8 cellular contexts compared by ENCODE assay signal in genomic region chr12:112107306-112107705, GRCh38. TPM values are rescaled to one million over a fixed set of nuclear protein-coding genes. Genes with fewer than 3 reads are reported as not detected.
DNase-seq lines count a peak whose midpoint lies in the region; ATAC-seq, FAIRE-seq and TF ChIP-seq lines count a peak whose summit lies in the region.

No MANE protein-coding gene starts in this region.

- H3K4me3 ChIP-seq in cardiac muscle cell (peak overlapping the region; percentile 72), HepG2 (replicated peaks in 1 of 3; ENCODE audit: insufficient read depth in 1 of 3, low read depth in 2 of 3, low read length in 3 of 3) (peak overlapping the region; percentile 63 to 91 (median 90)), upper lobe of right lung (peak overlapping the region; percentile 95), thyroid gland (replicated peaks in 1 of 3) (peak overlapping the region in 1 of 3 donors; percentile 71)

- no peak for TF ChIP-seq POLR2A in HepG2 (IDR thresholded peaks at IDR 0.05; ENCODE audit: insufficient read depth in 1 of 2, low read depth in 2 of 2, low read length in 2 of 2)
- TF ChIP-seq POLR2A in thyroid gland (IDR thresholded peaks at IDR 0.05), result no peak

- H3K36me3 ChIP-seq in cardiac muscle cell (peaks cover 6% of the 10 kb centered on the region), HepG2 (replicated peaks in 1 of 2; ENCODE audit: control insufficient read depth in 1 of 2, insufficient read depth in 2 of 2, low read length in 2 of 2) (peaks cover 0 to 12% of the 10 kb centered on the region in 2 experiments; a peak in 3 of 5 replicates), upper lobe of right lung (no peaks in the 10 kb centered on the region), thyroid gland (no peaks in the 10 kb centered on the region)

- no peak overlapping the region for H2AFZ ChIP-seq in HepG2 (ENCODE audit: low read length)

- no peaks in the 10 kb centered on the region for H3K9me3 Mint-ChIP-seq in activated naive CD8-positive, alpha-beta T cell treated with anti-CD3 and anti-CD28 coated beads, Interleukin-2, amount 50 U/mL, for 24 hours

- H3K27me3 ChIP-seq in cardiac muscle cell, result no peaks in the 10 kb centered on the region
- H3K27me3 ChIP-seq in HepG2 (ENCODE audit: control insufficient read depth in 1 of 2, insufficient read depth in 2 of 2, low read length in 2 of 2), result no peaks in the 10 kb centered on the region; a peak in 1 of 5 replicates
- H3K27me3 ChIP-seq in upper lobe of right lung, result no peaks in the 10 kb centered on the region
- no peaks in the 10 kb centered on the region for H3K27me3 ChIP-seq in thyroid gland

- TF ChIP-seq EP300 in HepG2 (IDR thresholded peaks at IDR 0.05; ENCODE audit: low read depth in 2 of 2, low read length in 2 of 2), result no peak
- no peak for TF ChIP-seq EP300 in HepG2 (CRISPR knock-in tag; IDR thresholded peaks at IDR 0.05; ENCODE audit: borderline replicate concordance)

- CTCF ChIA-PET in HepG2 (lab: Yijun Ruan, JAX; ENCODE audit: low intra/inter-chr PET ratio, low total read pairs), result no interaction called here

- H3K9me3 ChIP-seq in cardiac muscle cell (ENCODE audit: low read depth) (no peaks in the 10 kb centered on the region), HepG2 (ENCODE audit: low read length) (no peaks in the 10 kb centered on the region), upper lobe of right lung (no peaks in the 10 kb centered on the region), thyroid gland (no peaks in the 10 kb centered on the region)

- peaks cover 27% of the 10 kb centered on the region for H3K4me1 ChIP-seq in cardiac muscle cell (ENCODE audit: low read depth)
- H3K4me1 ChIP-seq in HepG2 (ENCODE audit: insufficient read depth, low read length), result peaks cover 60% of the 10 kb centered on the region
- peaks cover 29% of the 10 kb centered on the region for H3K4me1 ChIP-seq in upper lobe of right lung
- H3K4me1 ChIP-seq in thyroid gland, result peaks cover 14 to 17% of the 10 kb centered on the region in 2 donors

- H4K20me1 ChIP-seq in HepG2 (ENCODE audit: insufficient read depth, low read length), result peaks cover 28% of the 10 kb centered on the region

- DNase-seq in cardiac muscle cell (ENCODE audit: low read depth in 1 of 2, low spot score in 1 of 2) (no peak), Right ventricle myocardium inferior (ENCODE audit: missing footprints) (no peak), HepG2 (ENCODE audit: low spot score) (no peak), upper lobe of right lung (no peak), thyroid gland (no peak), ecto neural progenitor cell (ENCODE audit: low spot score) (no peak)
- DNase-seq in activated naive CD8-positive, alpha-beta T cell treated with anti-CD3 and anti-CD28 coated beads, Interleukin-2, amount 50 U/mL, for 24 hours, result no peak
- no peak for DNase-seq in activated CD4-positive, CD25-positive, alpha-beta regulatory T cell treated with anti-CD3 and anti-CD28 coated beads, Interleukin-2, amount 50 U/mL, for 72 hours

- H3K27ac ChIP-seq in cardiac muscle cell (peak overlapping the region; percentile 99), HepG2 (ENCODE audit: extremely low read length, insufficient read depth, low read length) (peak overlapping the region; percentile 93), upper lobe of right lung (peak overlapping the region; percentile 96), thyroid gland (peak overlapping the region in 1 of 3 donors; percentile 97)

- 21% methylated on average over 4 of the region's 4 CpGs for WGBS in HepG2 (ENCODE audit: low lambda C conversion rate)
- WGBS in thyroid gland, 2 donors, result 67 to 68% methylated on average over 4 of the region's 4 CpGs

- peak overlapping the region; percentile 82 for H3K4me2 ChIP-seq in HepG2 (ENCODE audit: low read depth, low read length)

- TF ChIP-seq CTCF in cardiac muscle cell (IDR thresholded peaks at IDR 0.05; ENCODE audit: low read depth, low read length), result no peak
- no peak for TF ChIP-seq CTCF in HepG2 (CRISPR knock-in tag; IDR thresholded peaks at IDR 0.05)
- TF ChIP-seq CTCF in upper lobe of right lung (IDR thresholded peaks at IDR 0.05), result no peak
- no peak for TF ChIP-seq CTCF in thyroid gland (IDR thresholded peaks at IDR 0.05)

- peaks cover 38% of the 10 kb centered on the region for H3K36me3 Mint-ChIP-seq in activated naive CD8-positive, alpha-beta T cell treated with anti-CD3 and anti-CD28 coated beads, Interleukin-2, amount 50 U/mL, for 24 hours (ENCODE audit: low read depth)

- TF ChIP-seq RAD21 in HepG2 (CRISPR knock-in tag; IDR thresholded peaks at IDR 0.05), result no peak

- H3K9ac ChIP-seq in HepG2 (ENCODE audit: insufficient read depth, low read depth, low read length), result peak overlapping the region; percentile 89

- H3K79me2 ChIP-seq in HepG2 (ENCODE audit: insufficient read depth, low read length), result peaks cover 65% of the 10 kb centered on the region

- intact Hi-C loops in Right ventricle myocardium inferior (cut with DNase I), result no loop called here
- intact Hi-C loops in HepG2 (cut with micrococcal nuclease; ENCODE audit: unreplicated experiment), result no loop called here
- intact Hi-C loops in upper lobe of right lung (cut with DNase I), result no loop called here
- intact Hi-C loops in thyroid gland (cut with DNase I), result no loop called here

- peak overlapping the region; percentile 97 for H3K27ac Mint-ChIP-seq in activated naive CD8-positive, alpha-beta T cell treated with anti-CD3 and anti-CD28 coated beads, Interleukin-2, amount 50 U/mL, for 24 hours

- ATAC-seq in Right ventricle myocardium inferior (no peak), HepG2 (no peak), upper lobe of right lung (no peak)
- ATAC-seq in activated naive CD8-positive, alpha-beta T cell treated with anti-CD3 and anti-CD28 coated beads, Interleukin-2, amount 50 U/mL, for 24 hours, result peak; percentile 31

- peaks cover 51% of the 10 kb centered on the region for H3K4me1 Mint-ChIP-seq in activated naive CD8-positive, alpha-beta T cell treated with anti-CD3 and anti-CD28 coated beads, Interleukin-2, amount 50 U/mL, for 24 hours

- BruUV-seq in HepG2 (replicated peaks; lab: Mats Ljungman, UMichigan), result no TSS peak

- no peaks in the 10 kb centered on the region for H3K27me3 Mint-ChIP-seq in activated naive CD8-positive, alpha-beta T cell treated with anti-CD3 and anti-CD28 coated beads, Interleukin-2, amount 50 U/mL, for 24 hours

- in situ Hi-C loops in HepG2 (cut with HindIII; ENCODE audit: extremely low pct_ligation_motif_present, low pct_unique_long_range_greater_than_20kb), result no loop called here

- FAIRE-seq in HepG2 (lab: Jason Lieb, UNC), result no peak

- H3K4me3 Mint-ChIP-seq in activated naive CD8-positive, alpha-beta T cell treated with anti-CD3 and anti-CD28 coated beads, Interleukin-2, amount 50 U/mL, for 24 hours, result peak overlapping the region; percentile 93

- POLR2A ChIA-PET in HepG2 (lab: Yijun Ruan, JAX), result interaction anchor here (1.2 to 9.5 kb wide), 4 partner anchors 9 to 94 kb away, joined by 10 to 85 read pairs (median 11); partner anchors contain the start of genes ERP29, TMEM116 and TRAFD1

RNA-seq across cellular contexts. Expression of gene NAA25, which starts 1.3 kb away (rescaled TPM):
- total RNA-seq in cardiac muscle cell (12.3 and 25.9 TPM in 2 replicates), Right ventricle myocardium inferior (18.0 TPM), HepG2 (2016; rRNA removed; fragmentation: Illumina TruSeq; extraction: Trizol) (32.0 and 36.1 TPM in 2 replicates), upper lobe of right lung (18.8 TPM), thyroid gland (10 to 100 TPM; 22.4 to 37.1 (median 24.7) TPM)
- polyA plus RNA-seq in cardiac muscle cell (30.6 and 46.7 TPM in 2 replicates), HepG2 (2011; rRNA removed) (11.4 and 13.5 TPM in 2 replicates)
- 7.7 and 9.0 TPM in 2 replicates for total RNA-seq in HepG2 (2016; cell fraction: cytosol; rRNA removed; fragmentation: Illumina TruSeq; extraction: Trizol; ENCODE audit: low read depth)
- 29.7 and 38.3 TPM in 2 replicates for total RNA-seq in HepG2 (2016; cell fraction: insoluble cytoplasmic fraction; rRNA removed; fragmentation: Illumina TruSeq; extraction: Trizol)
- total RNA-seq in HepG2 (2016; cell fraction: membrane; rRNA removed; fragmentation: Illumina TruSeq; extraction: Trizol), result 10.6 and 12.3 TPM in 2 replicates
- total RNA-seq in HepG2 (2016; cell fraction: nucleus; rRNA removed; fragmentation: Illumina TruSeq; extraction: Trizol), result 40.0 and 40.4 TPM in 2 replicates
- polyA plus RNA-seq in HepG2 (2011; cell fraction: cytosol; rRNA removed), result 4.5 and 7.2 TPM in 2 replicates
- polyA plus RNA-seq in HepG2 (2011; cell fraction: nucleus; rRNA removed), result 10.3 and 12.1 TPM in 2 replicates
- polyA plus RNA-seq in HepG2 (2012), result 14.4 and 16.1 TPM in 2 replicates
- 1.2 and 1.4 TPM in 2 replicates for polyA plus RNA-seq in HepG2 (2016; cell fraction: cytosol; fragmentation: Illumina TruSeq; extraction: Trizol; ENCODE audit: low read depth)
- polyA plus RNA-seq in HepG2 (2016; cell fraction: insoluble cytoplasmic fraction; fragmentation: Illumina TruSeq; extraction: Trizol; ENCODE audit: low read depth), result 16.8 and 17.4 TPM in 2 replicates
- 2.8 and 3.2 TPM in 2 replicates for polyA plus RNA-seq in HepG2 (2016; cell fraction: membrane; fragmentation: Illumina TruSeq; extraction: Trizol; ENCODE audit: low read depth)
- polyA plus RNA-seq in HepG2 (2016; cell fraction: nucleus; fragmentation: Illumina TruSeq; extraction: Trizol; ENCODE audit: insufficient read depth, low read depth), result 32.7 and 35.6 TPM in 2 replicates
- polyA minus RNA-seq in HepG2 (2011; rRNA and poly(A)+ RNA removed; ENCODE audit: low replicate concordance), result 17.6 and 43.3 TPM in 2 replicates
- 21.9 and 26.3 TPM in 2 replicates for polyA minus RNA-seq in HepG2 (2011; cell fraction: cytosol; rRNA and poly(A)+ RNA removed)
- polyA minus RNA-seq in HepG2 (2011; cell fraction: nucleus; rRNA and poly(A)+ RNA removed), result 40.7 and 48.1 TPM in 2 replicates

RNA-seq across cellular contexts. Expression of gene TRAFD1, which starts 18.1 kb away (rescaled TPM):
- total RNA-seq in cardiac muscle cell, result 34.5 and 41.3 TPM in 2 replicates
- polyA plus RNA-seq in cardiac muscle cell, result 60.6 and 66.8 TPM in 2 replicates
- total RNA-seq in Right ventricle myocardium inferior, result 20.7 TPM
- 20.9 and 27.8 TPM in 2 replicates for total RNA-seq in HepG2 (2016; rRNA removed; fragmentation: Illumina TruSeq; extraction: Trizol)
- total RNA-seq in HepG2 (2016; cell fraction: cytosol; rRNA removed; fragmentation: Illumina TruSeq; extraction: Trizol; ENCODE audit: low read depth), result 3.3 and 3.6 TPM in 2 replicates
- total RNA-seq in HepG2 (2016; cell fraction: insoluble cytoplasmic fraction; rRNA removed; fragmentation: Illumina TruSeq; extraction: Trizol), result 20.5 and 24.2 TPM in 2 replicates
- 7.6 and 9.4 TPM in 2 replicates for total RNA-seq in HepG2 (2016; cell fraction: membrane; rRNA removed; fragmentation: Illumina TruSeq; extraction: Trizol)
- total RNA-seq in HepG2 (2016; cell fraction: nucleus; rRNA removed; fragmentation: Illumina TruSeq; extraction: Trizol), result 16.1 and 18.7 TPM in 2 replicates
- polyA plus RNA-seq in HepG2 (2011; rRNA removed), result 9.5 and 10.4 TPM in 2 replicates
- 8.7 and 9.7 TPM in 2 replicates for polyA plus RNA-seq in HepG2 (2011; cell fraction: cytosol; rRNA removed)
- 9.1 and 10.4 TPM in 2 replicates for polyA plus RNA-seq in HepG2 (2011; cell fraction: nucleus; rRNA removed)
- 8.9 and 13.3 TPM in 2 replicates for polyA plus RNA-seq in HepG2 (2012)
- 1.0 and 1.5 TPM in 2 replicates for polyA plus RNA-seq in HepG2 (2016; cell fraction: cytosol; fragmentation: Illumina TruSeq; extraction: Trizol; ENCODE audit: low read depth)
- 20.8 and 21.2 TPM in 2 replicates for polyA plus RNA-seq in HepG2 (2016; cell fraction: insoluble cytoplasmic fraction; fragmentation: Illumina TruSeq; extraction: Trizol; ENCODE audit: low read depth)
- polyA plus RNA-seq in HepG2 (2016; cell fraction: membrane; fragmentation: Illumina TruSeq; extraction: Trizol; ENCODE audit: low read depth), result 3.1 TPM in 2 replicates
- polyA plus RNA-seq in HepG2 (2016; cell fraction: nucleus; fragmentation: Illumina TruSeq; extraction: Trizol; ENCODE audit: insufficient read depth, low read depth), result 14.6 and 15.4 TPM in 2 replicates
- polyA minus RNA-seq in HepG2 (2011; rRNA and poly(A)+ RNA removed; ENCODE audit: low replicate concordance), result 8.1 and 43.5 TPM in 2 replicates
- polyA minus RNA-seq in HepG2 (2011; cell fraction: cytosol; rRNA and poly(A)+ RNA removed), result 5.2 and 7.2 TPM in 2 replicates
- polyA minus RNA-seq in HepG2 (2011; cell fraction: nucleus; rRNA and poly(A)+ RNA removed), result 12.0 and 15.9 TPM in 2 replicates
- total RNA-seq in upper lobe of right lung, result 35.3 TPM
- total RNA-seq in thyroid gland, result 10 to 100 TPM; 24.6 to 34.4 (median 27.9) TPM
